In genomic region chr6:27838513-27839302, GRCh38 we compare ENCODE assay signal across 8 cellular contexts.
DNase-seq lines count a peak whose midpoint lies in the region; TF ChIP-seq lines count a peak whose summit lies in the region.
"Not testable (repeated sequence)": the region's sequence is repeated elsewhere in the genome, so short reads cannot be mapped to it uniquely, and the experiment has no call there.

No MANE protein-coding gene starts in this region.

- not testable (repeated sequence) for TF ChIP-seq CTCF in foreskin fibroblast (IDR thresholded peaks at IDR 0.05; ENCODE audit: low read depth, low read length)

- H3K9ac ChIP-seq in adipocyte (ENCODE audit: low read length) (peak overlapping the region; percentile 90), muscle layer of colon (ENCODE audit: low read length) (peak overlapping the region; percentile 65)

- peak overlapping the region; percentile 92 for H3K27ac ChIP-seq in muscle layer of colon (ENCODE audit: low read depth, low read length)

- not testable (repeated sequence) for H3K27me3 ChIP-seq in adipocyte (replicated peaks; ENCODE audit: control insufficient read depth, insufficient read depth, low read length)
- H3K27me3 ChIP-seq in muscle layer of colon (ENCODE audit: control insufficient read depth in 1 of 2, insufficient read depth in 2 of 2, low read length in 2 of 2), result peaks cover 8 to 11% of the 10 kb centered on the region in 2 donors

- not testable (repeated sequence) for H3K36me3 ChIP-seq in adipocyte (ENCODE audit: control insufficient read depth, insufficient read depth, low read length, severe bottlenecking); muscle layer of colon (ENCODE audit: insufficient read depth, low read length)

- H3K9me3 ChIP-seq in adipocyte (ENCODE audit: control insufficient read depth, low read length); muscle layer of colon (ENCODE audit: low read length): not testable (repeated sequence)

- peak overlapping the region; percentile 86 for H3K4me3 ChIP-seq in adipocyte (ENCODE audit: low read length)
- H3K4me3 ChIP-seq in foreskin fibroblast (ENCODE audit: low read depth in 1 of 2, low read length in 2 of 2), result peak overlapping the region; percentile 76 to 80
- peak overlapping the region; percentile 67 to 70 for H3K4me3 ChIP-seq in muscle layer of colon (ENCODE audit: low read depth in 1 of 2, low read length in 2 of 2)

- peaks cover 12% of the 10 kb centered on the region for H3K4me1 ChIP-seq in adipocyte (ENCODE audit: control insufficient read depth, insufficient read depth, low read length)
- not testable (repeated sequence) for H3K4me1 ChIP-seq in muscle layer of colon (ENCODE audit: insufficient read depth, low read length)

- DNase-seq in COLO668 (lab: John Stamatoyannopoulos, UW; ENCODE audit: unreplicated experiment) (peak; percentile 49), GOT3 (lab: John Stamatoyannopoulos, UW) (peak; percentile 63), M059J (ENCODE audit: low read depth) (peak; percentile 68), T-helper 1 cell (peak in 4 of 5 donors; percentile 14 to 62 (median 36)), adipocyte (ENCODE audit: low read depth) (peak; percentile 75), foreskin fibroblast (peak in 1 of 2 donors; percentile 76)
- peak; percentile 9 to 48 (median 29) for DNase-seq in stimulated activated CD4-positive, alpha-beta T cell treated with anti-CD3 and anti-CD28 coated beads, TNF-alpha, amount 100 ng/mL, for 4 hours (ENCODE audit: low read depth in 3 of 3)
